In genomic region chr17:32659419-32659842, GRCh38 we compare ENCODE assay signal across 9 cellular contexts.
DNase-seq lines count a peak whose midpoint lies in the region; ATAC-seq and TF ChIP-seq lines count a peak whose summit lies in the region.
"Had no signal": no experiment of that assay in that cellular context is flagged by ENCODE, and none has a peak within 500 bp of the region (broad histone marks: within the 10 kb centered on the region; RNA-seq: fewer than 3 reads in every experiment).

No MANE protein-coding gene starts in this region.

- H3K27me3 ChIP-seq in prostate gland (replicated peaks; ENCODE audit: insufficient read depth) (no peaks in the 10 kb centered on the region), uterus (no peaks in the 10 kb centered on the region)

- no peaks in the 10 kb centered on the region for H3K27me3 Mint-ChIP-seq in activated naive CD8-positive, alpha-beta T cell treated with anti-CD3 and anti-CD28 coated beads for 36 hours
- H3K27me3 Mint-ChIP-seq: activated naive CD8-positive, alpha-beta T cell had no signal

- DNase-seq in DMS53 treated with DMSO at 0.1 percent for 48 hours (lab: John Stamatoyannopoulos, UW; ENCODE audit: unreplicated experiment), result peak; percentile 24
- DNase-seq in LNCaP clone FGC (ENCODE audit: low read depth), result peak; percentile 52
- peak; percentile 19 for DNase-seq in SHP77 treated with DMSO at 0.1 percent for 48 hours (lab: John Stamatoyannopoulos, UW)
- peak; percentile 45 for DNase-seq in activated naive CD8-positive, alpha-beta T cell treated with anti-CD3 and anti-CD28 coated beads for 36 hours
- DNase-seq in Right ventricle myocardium superior, result peak; percentile 82
- peak; percentile 67 for DNase-seq in prostate gland (ENCODE audit: low spot score)
- peak; percentile 54 to 62 for DNase-seq in uterus

- TF ChIP-seq POLR2A in prostate gland (IDR thresholded peaks at IDR 0.05), result no peak
- no peak for TF ChIP-seq POLR2A in uterus (IDR thresholded peaks at IDR 0.05)

- ATAC-seq in Right ventricle myocardium superior (ENCODE audit: poor library complexity) (peak; percentile 92), GM18861 (IDR thresholded peaks at IDR 0.05; ENCODE audit: unreplicated experiment) (no peak)

- intact Hi-C loops in Right ventricle myocardium superior (cut with DNase I) (no loop called here), prostate gland (cut with DNase I) (no loop called here), uterus (cut with DNase I; ENCODE audit: low total_unique reads) (no loop called here)

- H3K4me3 ChIP-seq in LNCaP clone FGC (ENCODE audit: low read depth, low read length) (no peak overlapping the region), prostate gland (no peak overlapping the region), uterus (no peak overlapping the region)

- H3K4me1 Mint-ChIP-seq in activated naive CD8-positive, alpha-beta T cell treated with anti-CD3 and anti-CD28 coated beads for 36 hours, result no peaks in the 10 kb centered on the region

- H3K27ac Mint-ChIP-seq in activated naive CD8-positive, alpha-beta T cell treated with anti-CD3 and anti-CD28 coated beads for 36 hours, result no peak overlapping the region
- H3K27ac Mint-ChIP-seq: activated naive CD8-positive, alpha-beta T cell had no signal

- H3K36me3 ChIP-seq in prostate gland (no peaks in the 10 kb centered on the region), uterus (no peaks in the 10 kb centered on the region)

- 33% methylated on average over 5 of the region's 5 CpGs for WGBS in prostate gland

- H3K4me1 ChIP-seq in prostate gland (replicated peaks) (no peaks in the 10 kb centered on the region), uterus (peaks cover 0 to 17% of the 10 kb centered on the region in 2 donors)

- H3K4me3 Mint-ChIP-seq in activated naive CD8-positive, alpha-beta T cell treated with anti-CD3 and anti-CD28 coated beads for 36 hours, result no peak overlapping the region
- H3K4me3 Mint-ChIP-seq: activated naive CD8-positive, alpha-beta T cell had no signal

- H3K27ac ChIP-seq in prostate gland (no peak overlapping the region), uterus (no peak overlapping the region)

- no peaks in the 10 kb centered on the region for H3K9me3 Mint-ChIP-seq in activated naive CD8-positive, alpha-beta T cell treated with anti-CD3 and anti-CD28 coated beads for 36 hours

- peaks cover 2% of the 10 kb centered on the region for H3K36me3 Mint-ChIP-seq in activated naive CD8-positive, alpha-beta T cell treated with anti-CD3 and anti-CD28 coated beads for 36 hours

- no peaks in the 10 kb centered on the region for H3K9me3 ChIP-seq in prostate gland
- no peaks in the 10 kb centered on the region for H3K9me3 ChIP-seq in uterus

- TF ChIP-seq CTCF in LNCaP clone FGC (IDR thresholded peaks at IDR 0.05; ENCODE audit: control insufficient read depth, extremely low read depth, insufficient read depth) (peak; percentile 90), prostate gland (IDR thresholded peaks at IDR 0.05) (peak; percentile 60 to 86 (median 78)), uterus (IDR thresholded peaks at IDR 0.05) (peak; percentile 70 to 83 (median 72))

Comparison
In these comparisons a context has a peak if more than half of its experiments do, and no peak if none do; other contexts are left out.
1. DNase-seq: peak in every context shown above with its lines; median percentile 82 in Right ventricle myocardium superior; 67 in prostate gland; 58 in uterus; 52 in LNCaP clone FGC; 45 in activated naive CD8-positive, alpha-beta T cell treated with anti-CD3 and anti-CD28 coated beads for 36 hours; 24 in DMS53 treated with DMSO at 0.1 percent for 48 hours; 19 in SHP77 treated with DMSO at 0.1 percent for 48 hours.